In the genomic region with DNA sequence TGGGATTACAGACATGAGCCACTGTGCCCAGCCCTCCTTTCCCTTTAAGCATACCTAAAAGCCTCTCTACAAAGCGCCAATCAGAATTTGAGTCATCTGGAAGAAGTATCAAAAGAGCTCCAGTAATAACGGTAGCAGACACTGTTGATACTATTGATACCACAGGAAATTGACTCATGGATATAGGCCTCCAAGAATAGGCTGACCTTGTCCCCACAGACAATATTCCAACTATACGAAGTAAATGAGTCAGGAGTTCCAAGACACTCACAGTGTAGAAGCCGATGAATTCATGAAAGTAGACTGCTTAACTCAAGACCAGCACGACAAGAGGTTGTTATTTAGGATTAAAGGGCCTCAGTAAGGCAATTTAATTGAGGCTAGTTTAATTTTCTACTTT, we compare ENCODE assay signal across 12 cellular contexts. TPM values are rescaled to one million over a fixed set of nuclear protein-coding genes. Genes with fewer than 3 reads are reported as not detected.
"Had no signal": no experiment of that assay in that cellular context is flagged by ENCODE, and none has a peak within 500 bp of the region (broad histone marks: within the 10 kb centered on the region; RNA-seq: fewer than 3 reads in every experiment).

No MANE protein-coding gene starts in this region.

RNA-seq across cellular contexts. Expression of a gene that starts 29.4 kb away (rescaled TPM):
- total RNA-seq: activated CD8-positive, alpha-beta memory T cell treated with anti-CD3 and anti-CD28 coated beads for 36 hours; activated CD8-positive, alpha-beta memory T cell treated with anti-CD3 and anti-CD28 coated beads, Interleukin-2, amount 10 ng/mL, durations not matched to agents 7 days and 5 days; activated CD8-positive, alpha-beta T cell treated with anti-CD3 and anti-CD28 coated beads, Interleukin-2, amount 10 ng/mL, durations not matched to agents 7 days and 5 days; activated naive CD4-positive, alpha-beta T cell treated with anti-CD3 and anti-CD28 coated beads for 36 hours; activated T-helper 2 cell treated with anti-CD3 and anti-CD28 coated beads, Interferon-gamma antibody, Interleukin-2, Interleukin-4, amounts not matched to agents 10 μg/mL and 5 μg/mL and 100 μg/mL, durations not matched to agents 14 hours and 24 hours and 36 hours; astrocyte; chondrocyte; dermis blood vessel endothelial cell; esophagus muscularis mucosa; gastroesophageal sphincter; glomerular endothelial cell; heart right ventricle had no signal
